In the genomic region with DNA sequence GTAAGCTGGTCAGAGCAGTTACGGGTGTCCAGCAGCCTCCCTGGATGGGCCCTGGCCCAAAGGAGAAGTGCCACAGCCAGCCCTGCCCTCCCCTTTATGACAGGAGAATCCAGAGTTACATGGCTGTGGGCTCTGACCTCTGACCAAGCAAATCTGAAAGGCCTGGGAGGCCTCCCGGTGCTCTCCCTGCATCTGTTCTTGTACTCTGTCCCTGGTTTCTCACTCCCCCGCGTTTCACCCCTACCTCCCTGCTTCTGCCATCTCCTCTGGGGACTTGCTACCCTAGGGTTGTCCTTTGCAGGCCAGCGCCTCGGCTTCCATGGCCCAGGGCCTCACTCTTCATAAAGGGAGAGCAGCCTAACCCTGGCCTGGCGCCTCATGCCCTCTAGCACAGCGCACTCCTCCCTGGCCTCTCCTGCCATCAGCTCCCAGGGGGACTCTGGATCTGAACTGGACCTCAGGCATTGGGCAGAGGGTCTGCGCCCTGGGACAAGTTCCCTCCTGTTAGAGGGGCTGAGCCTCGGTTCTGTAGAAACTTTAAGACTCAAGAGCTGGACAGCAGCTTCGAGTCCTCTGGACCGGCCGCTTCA, we compare ENCODE assay signal across 26 cellular contexts. TPM values are rescaled to one million over a fixed set of nuclear protein-coding genes. Genes with fewer than 3 reads are reported as not detected.
DNase-seq lines count a peak whose midpoint lies in the region; ATAC-seq and TF ChIP-seq lines count a peak whose summit lies in the region.
"Had no signal": no experiment of that assay in that cellular context is flagged by ENCODE, and none has a peak within 500 bp of the region (broad histone marks: within the 10 kb centered on the region; RNA-seq: fewer than 3 reads in every experiment).

No MANE protein-coding gene starts in this region.

- no peak overlapping the region for H3K27ac ChIP-seq in endodermal cell (ENCODE audit: low read depth, low read length)
- peak overlapping the region; percentile 95 for H3K27ac ChIP-seq in psoas muscle
- H3K27ac ChIP-seq in vagina = peak overlapping the region; percentile 85
- H3K27ac ChIP-seq: neutrophil had no signal

- peaks cover 5% of the 10 kb centered on the region for H3K36me3 Mint-ChIP-seq in activated CD4-positive, alpha-beta T cell treated with anti-CD3 and anti-CD28 coated beads, Interleukin-2, amount 10 ng/mL, durations not matched to agents 7 days and 5 days (ENCODE audit: low read depth)
- peaks cover 52% of the 10 kb centered on the region for H3K36me3 Mint-ChIP-seq in endodermal cell (ENCODE audit: low read depth)

- POLR2A ChIA-PET in activated CD4-positive, alpha-beta T cell treated with anti-CD3 and anti-CD28 coated beads, Interleukin-2, amount 10 ng/mL, durations not matched to agents 7 days and 5 days (lab: Charles Lee) = no interaction called here

- H3K9me3 ChIP-seq in endodermal cell (ENCODE audit: control insufficient read depth, low read length) = no peaks in the 10 kb centered on the region
- H3K9me3 ChIP-seq in psoas muscle = no peaks in the 10 kb centered on the region
- no peaks in the 10 kb centered on the region for H3K9me3 ChIP-seq in vagina
- H3K9me3 ChIP-seq: lower lobe of right lung, neutrophil, transverse colon had no signal

- ATAC-seq in psoas muscle = peak in 3 of 4 donors; percentile 6 to 24 (median 7)
- no peak for ATAC-seq in GM21737 (IDR thresholded peaks at IDR 0.05; ENCODE audit: unreplicated experiment)
- ATAC-seq: activated T-cell treated with anti-CD3 and anti-CD28 coated beads, Interleukin-2, amount 50 U/mL, for 72 hours; lower lobe of right lung had no signal

- intact Hi-C loops in psoas muscle (cut with DNase I) (loop anchor here in 1 of 2 donors (10.0 kb wide), 1 partner anchor 287 kb away; no protein-coding TSS in a partner anchor), vagina (cut with DNase I) (loop anchor here (10.0 kb wide), 1 partner anchor 117 kb away; the partner anchor contains the start of gene PLA2G6)

- H3K27me3 ChIP-seq in endodermal cell (ENCODE audit: control insufficient read depth, insufficient read depth, low read length, poor library complexity, severe bottlenecking) = no peaks in the 10 kb centered on the region
- no peaks in the 10 kb centered on the region for H3K27me3 ChIP-seq in psoas muscle (ENCODE audit: insufficient read depth in 3 of 3, low read length in 2 of 3)
- H3K27me3 ChIP-seq in vagina = no peaks in the 10 kb centered on the region
- H3K27me3 ChIP-seq: hepatocyte, neutrophil, transverse colon had no signal

- no peak for DNase-seq in activated CD4-positive, alpha-beta T cell treated with anti-CD3 and anti-CD28 coated beads, Interleukin-2, amount 10 ng/mL, durations not matched to agents 7 days and 5 days
- DNase-seq in activated CD4-positive, alpha-beta T cell treated with anti-CD3 and anti-CD28 coated beads, Interleukin-2, amount 50 U/mL, for 48 hours = no peak
- peak; percentile 40 for DNase-seq in endodermal cell
- DNase-seq in psoas muscle = peak; percentile 20 to 70
- DNase-seq in vagina (ENCODE audit: extremely low spot score in 2 of 2) = no peak
- DNase-seq in cerebellar cortex (ENCODE audit: low spot score) = no peak
- no peak for DNase-seq in HuH-7.5 (ENCODE audit: low spot score)
- DNase-seq: 8988T; activated T-cell treated with anti-CD3 and anti-CD28 coated beads, Interleukin-2, amount 50 U/mL, for 72 hours; AML-193; DMS79 treated with DMSO at 0.1 percent for 48 hours; GOT3; Karpas-422; lower lobe of right lung; NCI-H1092; NCI-H2081; NCI-H510A treated with DMSO at 0.1 percent for 48 hours; retina; stimulated activated CD4-positive, alpha-beta T cell treated with anti-CD3 and anti-CD28 coated beads, Interleukin-15, amount 100 ng/mL, for 24 hours; transverse colon had no signal

- TF ChIP-seq CTCF in endodermal cell (conservative IDR thresholded peaks at IDR 0.05) = no peak
- no peak for TF ChIP-seq CTCF in psoas muscle (IDR thresholded peaks at IDR 0.05)
- no peak for TF ChIP-seq CTCF in vagina (IDR thresholded peaks at IDR 0.05)

- peaks cover 41% of the 10 kb centered on the region for H3K36me3 ChIP-seq in endodermal cell (ENCODE audit: control insufficient read depth, insufficient read depth, low read length)
- H3K36me3 ChIP-seq in psoas muscle (ENCODE audit: insufficient read depth in 1 of 2, low read depth in 1 of 2) = peaks cover 0 to 42% of the 10 kb centered on the region in 2 donors
- peaks cover 0 to 36% of the 10 kb centered on the region in 2 donors for H3K36me3 ChIP-seq in vagina

- H3K27me3 Mint-ChIP-seq in activated CD4-positive, alpha-beta T cell treated with anti-CD3 and anti-CD28 coated beads, Interleukin-2, amount 10 ng/mL, durations not matched to agents 7 days and 5 days = no peaks in the 10 kb centered on the region
- H3K27me3 Mint-ChIP-seq in endodermal cell (ENCODE audit: insufficient read depth) = no peaks in the 10 kb centered on the region
- H3K27me3 Mint-ChIP-seq: activated naive CD4-positive, alpha-beta T cell treated with anti-CD3 and anti-CD28 coated beads, Interleukin-2, amount 50 U/mL, for 24 hours had no signal

- no peaks in the 10 kb centered on the region for H3K9me3 Mint-ChIP-seq in activated CD4-positive, alpha-beta T cell treated with anti-CD3 and anti-CD28 coated beads, Interleukin-2, amount 10 ng/mL, durations not matched to agents 7 days and 5 days
- H3K9me3 Mint-ChIP-seq in endodermal cell = no peaks in the 10 kb centered on the region
- H3K9me3 Mint-ChIP-seq: activated naive CD4-positive, alpha-beta T cell treated with anti-CD3 and anti-CD28 coated beads, Interleukin-2, amount 50 U/mL, for 24 hours; activated T-cell treated with anti-CD3 and anti-CD28 coated beads, Interleukin-2, amount 50 U/mL, for 72 hours had no signal

- no peak overlapping the region for H3K9ac ChIP-seq in endodermal cell (ENCODE audit: extremely low read depth, low read length, poor library complexity, severe bottlenecking)

- TF ChIP-seq POLR2A in vagina (IDR thresholded peaks at IDR 0.05) = no peak

- H3K4me3 ChIP-seq in endodermal cell (ENCODE audit: low read length) (no peak overlapping the region), psoas muscle (peak overlapping the region; percentile 63), vagina (no peak overlapping the region)
- H3K4me3 ChIP-seq: hepatocyte, lower lobe of right lung, transverse colon had no signal

- no peaks in the 10 kb centered on the region for H3K4me1 Mint-ChIP-seq in activated CD4-positive, alpha-beta T cell treated with anti-CD3 and anti-CD28 coated beads, Interleukin-2, amount 10 ng/mL, durations not matched to agents 7 days and 5 days
- H3K4me1 Mint-ChIP-seq in endodermal cell = no peaks in the 10 kb centered on the region
- H3K4me1 Mint-ChIP-seq: activated naive CD4-positive, alpha-beta T cell treated with anti-CD3 and anti-CD28 coated beads, Interleukin-2, amount 50 U/mL, for 24 hours had no signal

- CTCF ChIA-PET in activated CD4-positive, alpha-beta T cell treated with anti-CD3 and anti-CD28 coated beads, Interleukin-2, amount 10 ng/mL, durations not matched to agents 7 days and 5 days (lab: Charles Lee) = no interaction called here

- H3K4me1 ChIP-seq in endodermal cell (ENCODE audit: control insufficient read depth, insufficient read depth, low read length) (no peaks in the 10 kb centered on the region), psoas muscle (peaks cover 55% of the 10 kb centered on the region), vagina (peaks cover 9% of the 10 kb centered on the region)
- H3K4me1 ChIP-seq: lower lobe of right lung had no signal

- H3K4me3 Mint-ChIP-seq in activated CD4-positive, alpha-beta T cell treated with anti-CD3 and anti-CD28 coated beads, Interleukin-2, amount 10 ng/mL, durations not matched to agents 7 days and 5 days = no peak overlapping the region
- no peak overlapping the region for H3K4me3 Mint-ChIP-seq in endodermal cell
- H3K4me3 Mint-ChIP-seq: activated naive CD4-positive, alpha-beta T cell treated with anti-CD3 and anti-CD28 coated beads, Interleukin-2, amount 50 U/mL, for 24 hours; activated T-cell treated with anti-CD3 and anti-CD28 coated beads, Interleukin-2, amount 50 U/mL, for 72 hours had no signal

- 94 to 96% methylated on average over 11 to 13 of the region's 13 CpGs for WGBS in endodermal cell (ENCODE audit: insufficient coverage in 1 of 2, insufficient read length in 1 of 2), 2 experiments
- 51 to 77% (median 60%) methylated on average over 13 of the region's 13 CpGs for WGBS in psoas muscle, 3 donors

- peak overlapping the region; percentile 57 for H3K27ac Mint-ChIP-seq in activated CD4-positive, alpha-beta T cell treated with anti-CD3 and anti-CD28 coated beads, Interleukin-2, amount 10 ng/mL, durations not matched to agents 7 days and 5 days
- H3K27ac Mint-ChIP-seq in endodermal cell = peak overlapping the region; percentile 77
- H3K27ac Mint-ChIP-seq: activated naive CD4-positive, alpha-beta T cell treated with anti-CD3 and anti-CD28 coated beads, Interleukin-2, amount 50 U/mL, for 24 hours; activated T-cell treated with anti-CD3 and anti-CD28 coated beads, Interleukin-2, amount 50 U/mL, for 72 hours had no signal

RNA-seq across cellular contexts. Expression of gene PICK1, which starts 10.7 kb away (rescaled TPM):
- 10 to 100 TPM; 15.2 to 15.4 TPM for total RNA-seq in activated CD4-positive, alpha-beta T cell treated with anti-CD3 and anti-CD28 coated beads, Interleukin-2, amount 10 ng/mL, durations not matched to agents 7 days and 5 days
- total RNA-seq in endodermal cell (10 to 100 TPM; 42.7 to 54.1 TPM), psoas muscle (10 to 100 TPM; 11.9 to 31.5 (median 17.8) TPM), vagina (21.1 TPM)
- 22.8 TPM for polyA plus RNA-seq in endodermal cell (2013, experiment 1 of 2)
- polyA plus RNA-seq in endodermal cell (2013, experiment 2 of 2) = 20.1 TPM
- 10 to 100 TPM; 15.2 to 19.6 (median 18.9) TPM for polyA plus RNA-seq in psoas muscle

RNA-seq across cellular contexts. Expression of gene SLC16A8, which starts 16.1 kb away (rescaled TPM):
- total RNA-seq in activated CD4-positive, alpha-beta T cell treated with anti-CD3 and anti-CD28 coated beads, Interleukin-2, amount 10 ng/mL, durations not matched to agents 7 days and 5 days = not detected
- total RNA-seq in endodermal cell = 1 to 10 TPM in 1 of 2 donors, under 1 TPM in 1; 0.57 to 1.1 TPM
- 0.61 TPM for polyA plus RNA-seq in endodermal cell (2013, experiment 1 of 2)
- 0.17 TPM for polyA plus RNA-seq in endodermal cell (2013, experiment 2 of 2)
- total RNA-seq in psoas muscle = under 1 TPM in 1 of 4 donors, not detected in 3; 0.23 TPM
- 1 to 10 TPM in 1 of 3 donors, under 1 TPM in 2; 0.25 to 1.0 (median 0.33) TPM for polyA plus RNA-seq in psoas muscle
- total RNA-seq in vagina = 0.98 TPM
- total RNA-seq: activated T-cell treated with anti-CD3 and anti-CD28 coated beads, Interleukin-2, amount 50 U/mL, for 72 hours; endothelial cell of umbilical vein; hepatocyte; RPMI7951; transverse colon had no signal

RNA-seq across cellular contexts. Expression of gene BAIAP2L2, which starts 42.6 kb away (rescaled TPM):
- under 1 TPM; 0.50 to 0.55 TPM for total RNA-seq in activated CD4-positive, alpha-beta T cell treated with anti-CD3 and anti-CD28 coated beads, Interleukin-2, amount 10 ng/mL, durations not matched to agents 7 days and 5 days
- total RNA-seq in endodermal cell (1 to 10 TPM; 1.4 to 3.7 TPM), psoas muscle (under 1 TPM in 3 of 4 donors, not detected in 1; 0.26 to 0.71 (median 0.56) TPM), vagina (not detected)
- 2.7 TPM for polyA plus RNA-seq in endodermal cell (2013, experiment 1 of 2)
- 1.9 TPM for polyA plus RNA-seq in endodermal cell (2013, experiment 2 of 2)
- 1 to 10 TPM in 1 of 3 donors, under 1 TPM in 2; 0.23 to 5.1 (median 0.55) TPM for polyA plus RNA-seq in psoas muscle

Comparison
In these comparisons a context has a peak if more than half of its experiments do, and no peak if none do; other contexts are left out.
1. DNase-seq: peak in endodermal cell (single experiment) and psoas muscle (2 of 2); none in activated CD4-positive, alpha-beta T cell treated with anti-CD3 and anti-CD28 coated beads, Interleukin-2, amount 10 ng/mL, durations not matched to agents 7 days and 5 days (single experiment), activated CD4-positive, alpha-beta T cell treated with anti-CD3 and anti-CD28 coated beads, Interleukin-2, amount 50 U/mL, for 48 hours (0 of 2), vagina (0 of 2), cerebellar cortex (single experiment) and HuH-7.5 (single experiment).